Comparison of ENCODE assay signal across 2 cellular contexts in the genomic region with DNA sequence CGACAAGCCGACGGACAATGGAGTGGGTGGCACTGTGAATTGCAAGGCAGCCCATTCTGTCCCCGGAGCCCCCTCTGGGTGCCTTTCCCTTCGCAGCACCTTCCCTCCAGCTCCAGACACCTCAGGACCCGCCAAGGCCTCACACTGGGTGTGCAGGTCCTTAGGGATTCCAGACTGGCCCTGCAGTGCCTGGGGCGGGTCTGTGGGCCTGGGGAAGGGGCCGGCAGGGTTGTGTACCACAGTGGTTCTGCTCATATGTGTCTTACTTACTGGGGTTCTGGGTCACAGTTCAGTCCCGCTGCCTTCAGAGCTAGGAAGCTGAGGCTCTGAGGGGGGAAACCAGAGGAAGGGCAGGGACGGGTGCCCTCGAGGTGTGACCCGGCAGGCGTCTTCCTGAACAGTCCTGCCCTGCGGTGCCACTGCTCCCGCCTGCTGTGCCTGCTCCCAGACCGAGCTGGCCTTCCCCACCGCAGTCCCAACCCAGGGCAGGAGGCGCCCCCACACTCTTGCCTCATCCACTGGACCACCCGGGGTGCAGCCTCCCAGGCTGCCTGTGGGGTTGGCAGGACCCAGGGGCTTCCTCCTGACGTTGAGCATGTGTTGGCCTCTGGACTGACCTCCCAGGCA.
TF ChIP-seq lines count a peak whose summit lies in the region.

No MANE protein-coding gene starts in this region.

TF ChIP-seq in A549, 52 proteins besides CTCF, POLR2A, EP300 and RAD21 (continued from another document):
- TF ChIP-seq NPAS2 (CRISPR knock-in tag; IDR thresholded peaks at IDR 0.05; ENCODE audit: borderline replicate concordance) (no peak), NR3C1 (IDR thresholded peaks at IDR 0.05) (no peak), CBX8 (IDR thresholded peaks at IDR 0.05) (no peak), EHMT2 (IDR thresholded peaks at IDR 0.05; ENCODE audit: low read depth) (no peak), FOSB (CRISPR knock-in tag; IDR thresholded peaks at IDR 0.05) (no peak), JUN (IDR thresholded peaks at IDR 0.05) (no peak), RFX5 (IDR thresholded peaks at IDR 0.05) (no peak), RCOR1 (IDR thresholded peaks at IDR 0.05; ENCODE audit: low read depth, low read length) (no peak), EHF (CRISPR knock-in tag; IDR thresholded peaks at IDR 0.05) (no peak), PHF8 (IDR thresholded peaks at IDR 0.05; ENCODE audit: borderline replicate concordance, low read depth) (no peak), HES2 (IDR thresholded peaks at IDR 0.05) (no peak), CHD2 (IDR thresholded peaks at IDR 0.05; ENCODE audit: low read length, partially characterized antibody) (no peak), BHLHE40 (IDR thresholded peaks at IDR 0.05; ENCODE audit: low read depth, low read length) (no peak), HOXA7 (CRISPR knock-in tag; IDR thresholded peaks at IDR 0.05) (no peak)
- TF ChIP-seq, protein P1, sequence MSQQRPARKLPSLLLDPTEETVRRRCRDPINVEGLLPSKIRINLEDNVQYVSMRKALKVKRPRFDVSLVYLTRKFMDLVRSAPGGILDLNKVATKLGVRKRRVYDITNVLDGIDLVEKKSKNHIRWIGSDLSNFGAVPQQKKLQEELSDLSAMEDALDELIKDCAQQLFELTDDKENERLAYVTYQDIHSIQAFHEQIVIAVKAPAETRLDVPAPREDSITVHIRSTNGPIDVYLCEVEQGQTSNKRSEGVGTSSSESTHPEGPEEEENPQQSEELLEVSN (IDR thresholded peaks at IDR 0.05; ENCODE audit: borderline replicate concordance, low read depth) = no peak
- TF ChIP-seq, protein P2, sequence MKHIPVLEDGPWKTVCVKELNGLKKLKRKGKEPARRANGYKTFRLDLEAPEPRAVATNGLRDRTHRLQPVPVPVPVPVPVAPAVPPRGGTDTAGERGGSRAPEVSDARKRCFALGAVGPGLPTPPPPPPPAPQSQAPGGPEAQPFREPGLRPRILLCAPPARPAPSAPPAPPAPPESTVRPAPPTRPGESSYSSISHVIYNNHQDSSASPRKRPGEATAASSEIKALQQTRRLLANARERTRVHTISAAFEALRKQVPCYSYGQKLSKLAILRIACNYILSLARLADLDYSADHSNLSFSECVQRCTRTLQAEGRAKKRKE (CRISPR knock-in tag; IDR thresholded peaks at IDR 0.05; ENCODE audit: low read depth) = no peak
TF ChIP-seq in A549: peak in this region for 0.

TF ChIP-seq in HCT116, 20 proteins besides CTCF, POLR2A, EP300 and RAD21 (continued from another document):
- no peak for TF ChIP-seq ATF3 (IDR thresholded peaks at IDR 0.05)
